Comparison of ENCODE assay signal across 17 cellular contexts in the genomic region with DNA sequence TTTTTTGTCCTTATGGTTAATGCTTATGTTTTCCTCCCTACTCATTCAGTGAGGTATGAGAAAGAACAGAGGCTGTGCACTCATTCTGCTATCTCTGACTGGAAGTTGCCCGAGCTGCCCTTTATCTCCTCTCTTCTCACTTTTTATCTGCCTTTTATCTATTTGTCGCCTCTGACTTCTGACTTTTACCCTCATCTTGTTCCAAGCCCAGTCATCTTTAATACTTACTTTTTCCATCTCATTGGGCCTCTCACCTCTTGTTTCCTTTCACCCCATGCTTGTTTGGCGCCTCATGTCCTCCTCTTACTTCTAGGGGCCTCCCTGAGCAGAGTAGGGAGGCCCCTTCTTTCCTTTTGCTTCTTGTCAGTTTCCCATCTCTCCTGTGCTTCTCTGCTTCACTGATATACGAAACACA. TPM values are rescaled to one million over a fixed set of nuclear protein-coding genes. Genes with fewer than 3 reads are reported as not detected.
A peak's percentile ranks its signal among the peaks of the same experiment; 100 is the strongest.
DNase-seq lines count a peak whose midpoint lies in the region; ATAC-seq and TF ChIP-seq lines count a peak whose summit lies in the region.
"Had no signal": no experiment of that assay in that cellular context is flagged by ENCODE, and none has a peak within 500 bp of the region (broad histone marks: within the 10 kb centered on the region; RNA-seq: fewer than 3 reads in every experiment).

No MANE protein-coding gene starts in this region.

- no peak for ATAC-seq in T-helper 17 cell
- ATAC-seq: esophagus mucosa, mucosa of descending colon had no signal

- H3K27ac Mint-ChIP-seq in activated CD4-positive, alpha-beta memory T cell treated with anti-CD3 and anti-CD28 coated beads for 36 hours: peak overlapping the region; percentile 94
- H3K27ac Mint-ChIP-seq in activated CD4-positive, alpha-beta memory T cell treated with anti-CD3 and anti-CD28 coated beads, Interleukin-2, amount 10 ng/mL, durations not matched to agents 7 days and 5 days: no peak overlapping the region
- peak overlapping the region; percentile 12 for H3K27ac Mint-ChIP-seq in T-helper 17 cell
- peak overlapping the region; percentile 21 for H3K27ac Mint-ChIP-seq in dendritic cell treated with granulocyte-macrophage colony-stimulating factor and Interleukin-4, amounts not matched to agents 40 ng/mL and 50 ng/mL, for 4 days
- no peak overlapping the region for H3K27ac Mint-ChIP-seq in chondrocyte (ENCODE audit: unreplicated experiment)

- intact Hi-C loops in activated CD4-positive, alpha-beta memory T cell treated with anti-CD3 and anti-CD28 coated beads for 36 hours (cut with micrococcal nuclease): loop anchor here (1.0 to 5.0 kb wide), 5 partner anchors 13 to 65 kb away; no protein-coding TSS in a partner anchor
- intact Hi-C loops in dendritic cell treated with granulocyte-macrophage colony-stimulating factor and Interleukin-4, amounts not matched to agents 40 ng/mL and 50 ng/mL, for 4 days (cut with micrococcal nuclease): no loop called here

- peaks cover 4% of the 10 kb centered on the region for H3K36me3 Mint-ChIP-seq in activated CD4-positive, alpha-beta memory T cell treated with anti-CD3 and anti-CD28 coated beads for 36 hours
- H3K36me3 Mint-ChIP-seq in activated CD4-positive, alpha-beta memory T cell treated with anti-CD3 and anti-CD28 coated beads, Interleukin-2, amount 10 ng/mL, durations not matched to agents 7 days and 5 days (ENCODE audit: low read depth): peaks cover 14% of the 10 kb centered on the region
- H3K36me3 Mint-ChIP-seq in T-helper 17 cell (ENCODE audit: low read depth) (peaks cover 14% of the 10 kb centered on the region), chondrocyte (ENCODE audit: low read depth) (peaks cover 4% of the 10 kb centered on the region)
- H3K36me3 Mint-ChIP-seq in dendritic cell treated with granulocyte-macrophage colony-stimulating factor and Interleukin-4, amounts not matched to agents 40 ng/mL and 50 ng/mL, for 4 days (ENCODE audit: low read depth): peaks cover 72% of the 10 kb centered on the region

- POLR2A ChIA-PET in activated CD4-positive, alpha-beta memory T cell treated with anti-CD3 and anti-CD28 coated beads for 36 hours (lab: Charles Lee): interaction anchor here (0.9 to 3.1 kb wide), 7 partner anchors 13 to 51 kb away, joined by 3 to 21 read pairs (median 5); a partner anchor contains a TSS
- POLR2A ChIA-PET in activated CD4-positive, alpha-beta memory T cell treated with anti-CD3 and anti-CD28 coated beads, Interleukin-2, amount 10 ng/mL, durations not matched to agents 7 days and 5 days (lab: Charles Lee): interaction anchor here (0.9 kb wide), 1 partner anchor 13 kb away, joined by 3 read pairs; no protein-coding TSS in a partner anchor

- peak overlapping the region; percentile 58 for H3K4me3 Mint-ChIP-seq in activated CD4-positive, alpha-beta memory T cell treated with anti-CD3 and anti-CD28 coated beads for 36 hours
- H3K4me3 Mint-ChIP-seq in activated CD4-positive, alpha-beta memory T cell treated with anti-CD3 and anti-CD28 coated beads, Interleukin-2, amount 10 ng/mL, durations not matched to agents 7 days and 5 days: no peak overlapping the region
- H3K4me3 Mint-ChIP-seq in T-helper 17 cell (no peak overlapping the region), chondrocyte (ENCODE audit: unreplicated experiment) (no peak overlapping the region)
- H3K4me3 Mint-ChIP-seq in dendritic cell treated with granulocyte-macrophage colony-stimulating factor and Interleukin-4, amounts not matched to agents 40 ng/mL and 50 ng/mL, for 4 days: no peak overlapping the region

- DNase-seq in activated CD4-positive, alpha-beta memory T cell treated with anti-CD3 and anti-CD28 coated beads for 36 hours: peak; percentile 66
- no peak for DNase-seq in activated CD4-positive, alpha-beta memory T cell treated with anti-CD3 and anti-CD28 coated beads, Interleukin-2, amount 10 ng/mL, durations not matched to agents 7 days and 5 days
- DNase-seq in T-helper 17 cell: no peak
- DNase-seq in stimulated activated CD4-positive, alpha-beta T cell treated with anti-CD3 and anti-CD28 coated beads, Interleukin-4, amount 100 ng/mL, for 24 hours: peak; percentile 54
- DNase-seq in epidermal melanocyte (ENCODE audit: insufficient read length, low spot score): no peak
- DNase-seq in chondrocyte (ENCODE audit: low spot score): no peak
- no peak for DNase-seq in A172 (ENCODE audit: low spot score)
- DNase-seq: ACHN, aorta, GF-D8, head of caudate nucleus, mucosa of descending colon, NCI-H2029 treated with DMSO at 0.1 percent for 48 hours, NCI-H748 treated with DMSO at 0.1 percent for 48 hours, RPMI8226 had no signal

- no peaks in the 10 kb centered on the region for H3K9me3 ChIP-seq in T-helper 17 cell (ENCODE audit: control insufficient read depth, low read length, poor library complexity, severe bottlenecking)
- H3K9me3 ChIP-seq: mucosa of descending colon had no signal

- TF ChIP-seq CTCF in chondrocyte (IDR thresholded peaks at IDR 0.05): no peak

- no peaks in the 10 kb centered on the region for H3K27me3 Mint-ChIP-seq in activated CD4-positive, alpha-beta memory T cell treated with anti-CD3 and anti-CD28 coated beads for 36 hours
- no peaks in the 10 kb centered on the region for H3K27me3 Mint-ChIP-seq in activated CD4-positive, alpha-beta memory T cell treated with anti-CD3 and anti-CD28 coated beads, Interleukin-2, amount 10 ng/mL, durations not matched to agents 7 days and 5 days
- no peaks in the 10 kb centered on the region for H3K27me3 Mint-ChIP-seq in T-helper 17 cell
- H3K27me3 Mint-ChIP-seq in dendritic cell treated with granulocyte-macrophage colony-stimulating factor and Interleukin-4, amounts not matched to agents 40 ng/mL and 50 ng/mL, for 4 days: no peaks in the 10 kb centered on the region
- H3K27me3 Mint-ChIP-seq in chondrocyte (ENCODE audit: low read depth): no peaks in the 10 kb centered on the region

- CTCF ChIA-PET in activated CD4-positive, alpha-beta memory T cell treated with anti-CD3 and anti-CD28 coated beads for 36 hours (lab: Charles Lee): interaction anchor here (0.7 to 1.7 kb wide), 3 partner anchors 47 to 83 kb away, joined by 3 to 5 read pairs (median 3); no protein-coding TSS in a partner anchor
- CTCF ChIA-PET in activated CD4-positive, alpha-beta memory T cell treated with anti-CD3 and anti-CD28 coated beads, Interleukin-2, amount 10 ng/mL, durations not matched to agents 7 days and 5 days (lab: Charles Lee): no interaction called here

- H3K4me1 Mint-ChIP-seq in activated CD4-positive, alpha-beta memory T cell treated with anti-CD3 and anti-CD28 coated beads for 36 hours (ENCODE audit: low read depth): peaks cover 53% of the 10 kb centered on the region
- peaks cover 14% of the 10 kb centered on the region for H3K4me1 Mint-ChIP-seq in activated CD4-positive, alpha-beta memory T cell treated with anti-CD3 and anti-CD28 coated beads, Interleukin-2, amount 10 ng/mL, durations not matched to agents 7 days and 5 days
- H3K4me1 Mint-ChIP-seq in T-helper 17 cell (peaks cover 31% of the 10 kb centered on the region), chondrocyte (ENCODE audit: low read depth) (peaks cover 8% of the 10 kb centered on the region)
- peaks cover 78% of the 10 kb centered on the region for H3K4me1 Mint-ChIP-seq in dendritic cell treated with granulocyte-macrophage colony-stimulating factor and Interleukin-4, amounts not matched to agents 40 ng/mL and 50 ng/mL, for 4 days (ENCODE audit: low read depth)

- H3K9me3 Mint-ChIP-seq in activated CD4-positive, alpha-beta memory T cell treated with anti-CD3 and anti-CD28 coated beads for 36 hours: no peaks in the 10 kb centered on the region
- H3K9me3 Mint-ChIP-seq in activated CD4-positive, alpha-beta memory T cell treated with anti-CD3 and anti-CD28 coated beads, Interleukin-2, amount 10 ng/mL, durations not matched to agents 7 days and 5 days: peaks cover 3% of the 10 kb centered on the region
- H3K9me3 Mint-ChIP-seq in dendritic cell treated with granulocyte-macrophage colony-stimulating factor and Interleukin-4, amounts not matched to agents 40 ng/mL and 50 ng/mL, for 4 days: no peaks in the 10 kb centered on the region
- H3K9me3 Mint-ChIP-seq in chondrocyte (ENCODE audit: low read depth): no peaks in the 10 kb centered on the region

RNA-seq across cellular contexts. Expression of a gene that starts 50.7 kb away (rescaled TPM):
- 10 to 100 TPM; 23.3 to 23.7 TPM for total RNA-seq in activated CD4-positive, alpha-beta memory T cell treated with anti-CD3 and anti-CD28 coated beads for 36 hours
- total RNA-seq in activated CD4-positive, alpha-beta memory T cell treated with anti-CD3 and anti-CD28 coated beads, Interleukin-2, amount 10 ng/mL, durations not matched to agents 7 days and 5 days: 10 to 100 TPM; 20.3 to 22.9 TPM
- total RNA-seq in T-helper 17 cell (10 to 100 TPM; 22.8 to 31.0 TPM), chondrocyte (25.4 to 36.3 TPM (median 25.8 TPM) in 3 replicates)
- total RNA-seq in A172 (2014; rRNA removed; shearing (Covaris generic)): 23.1 and 25.0 TPM in 2 replicates

Comparison
In these comparisons a context has a peak if more than half of its experiments do, and no peak if none do; other contexts are left out.
1. DNase-seq: peak in activated CD4-positive, alpha-beta memory T cell treated with anti-CD3 and anti-CD28 coated beads for 36 hours (single experiment) and stimulated activated CD4-positive, alpha-beta T cell treated with anti-CD3 and anti-CD28 coated beads, Interleukin-4, amount 100 ng/mL, for 24 hours (single experiment); none in activated CD4-positive, alpha-beta memory T cell treated with anti-CD3 and anti-CD28 coated beads, Interleukin-2, amount 10 ng/mL, durations not matched to agents 7 days and 5 days (single experiment), T-helper 17 cell (0 of 3), epidermal melanocyte (single experiment), chondrocyte (single experiment) and A172 (single experiment).
2. H3K27ac Mint-ChIP-seq: peak in activated CD4-positive, alpha-beta memory T cell treated with anti-CD3 and anti-CD28 coated beads for 36 hours (single experiment), T-helper 17 cell (single experiment) and dendritic cell treated with granulocyte-macrophage colony-stimulating factor and Interleukin-4, amounts not matched to agents 40 ng/mL and 50 ng/mL, for 4 days (single experiment); none in activated CD4-positive, alpha-beta memory T cell treated with anti-CD3 and anti-CD28 coated beads, Interleukin-2, amount 10 ng/mL, durations not matched to agents 7 days and 5 days (single experiment) and chondrocyte (single experiment).